15 cellular contexts compared by ENCODE assay signal in genomic region chr7:92823042-92823441, GRCh38. TPM values are rescaled to one million over a fixed set of nuclear protein-coding genes. Genes with fewer than 3 reads are reported as not detected.
DNase-seq lines count a peak whose midpoint lies in the region; ATAC-seq and TF ChIP-seq lines count a peak whose summit lies in the region.
"Had no signal": no experiment of that assay in that cellular context is flagged by ENCODE, and none has a peak within 500 bp of the region (broad histone marks: within the 10 kb centered on the region; RNA-seq: fewer than 3 reads in every experiment).

No MANE protein-coding gene starts in this region.

- no peaks in the 10 kb centered on the region for H3K9me2 ChIP-seq in MM.1S (replicated peaks; ENCODE audit: insufficient read depth, low read length)

- peaks cover 59% of the 10 kb centered on the region for H3K36me3 Mint-ChIP-seq in activated CD4-positive, alpha-beta T cell treated with anti-CD3 and anti-CD28 coated beads, Interleukin-2, amount 10 ng/mL, durations not matched to agents 7 days and 5 days (ENCODE audit: low read depth)
- H3K36me3 Mint-ChIP-seq in Calu3 (ENCODE audit: insufficient read depth, unreplicated experiment) = peaks cover 30% of the 10 kb centered on the region
- peaks cover 23 to 39% of the 10 kb centered on the region in 2 donors for H3K36me3 Mint-ChIP-seq in activated naive CD4-positive, alpha-beta T cell treated with anti-CD3 and anti-CD28 coated beads, Interleukin-2, amount 50 U/mL, for 72 hours

- peak overlapping the region; percentile 15 for H3K27ac Mint-ChIP-seq in activated CD4-positive, alpha-beta T cell treated with anti-CD3 and anti-CD28 coated beads, Interleukin-2, amount 10 ng/mL, durations not matched to agents 7 days and 5 days
- H3K27ac Mint-ChIP-seq in Calu3 (ENCODE audit: unreplicated experiment) = peak overlapping the region; percentile 72
- H3K27ac Mint-ChIP-seq in activated naive CD4-positive, alpha-beta T cell treated with anti-CD3 and anti-CD28 coated beads, Interleukin-2, amount 50 U/mL, for 72 hours = peak overlapping the region; percentile 25 to 53

- BruUV-seq in Calu3 (replicated peaks; lab: Mats Ljungman, UMichigan) = no TSS peak

- intact Hi-C loops in Calu3 (cut with micrococcal nuclease; ENCODE audit: unreplicated experiment) = loop anchor here (10.0 kb wide), 1 partner anchor 78 kb away; no protein-coding TSS in a partner anchor

- POLR2A ChIA-PET in activated CD4-positive, alpha-beta T cell treated with anti-CD3 and anti-CD28 coated beads, Interleukin-2, amount 10 ng/mL, durations not matched to agents 7 days and 5 days (lab: Charles Lee) = interaction anchor here (0.7 kb wide), 1 partner anchor 224 kb away, joined by 5 read pairs; no protein-coding TSS in a partner anchor

- no peak overlapping the region for H2AFZ ChIP-seq in MM.1S (ENCODE audit: low read length)

- no peak overlapping the region for H3K4me3 ChIP-seq in MM.1S (ENCODE audit: low read length)
- H3K4me3 ChIP-seq: HAP-1 had no signal

- no peak for TF ChIP-seq CTCF in Calu3 (IDR thresholded peaks at IDR 0.05; ENCODE audit: unreplicated experiment)
- TF ChIP-seq CTCF in MM.1S (IDR thresholded peaks at IDR 0.05; ENCODE audit: low read length) = no peak

- H3K4me3 Mint-ChIP-seq in activated CD4-positive, alpha-beta T cell treated with anti-CD3 and anti-CD28 coated beads, Interleukin-2, amount 10 ng/mL, durations not matched to agents 7 days and 5 days = no peak overlapping the region
- H3K4me3 Mint-ChIP-seq in Calu3 (ENCODE audit: low read depth, unreplicated experiment) = no peak overlapping the region

- H3K4me2 ChIP-seq in MM.1S (ENCODE audit: low read depth, low read length) = peak overlapping the region; percentile 28; the same call in 1 of the 2 replicates

- H3K4me1 ChIP-seq in MM.1S (ENCODE audit: low read length) = peaks cover 26% of the 10 kb centered on the region

- no peaks in the 10 kb centered on the region for H3F3A ChIP-seq in MM.1S (ENCODE audit: insufficient read depth, low read length)

- no peak overlapping the region for H3K9ac ChIP-seq in MM.1S (ENCODE audit: low read length)

- ATAC-seq in activated naive CD4-positive, alpha-beta T cell treated with anti-CD3 and anti-CD28 coated beads, Interleukin-2, amount 50 U/mL, for 72 hours = peak; percentile 62 to 93

- H4K20me1 ChIP-seq in MM.1S (ENCODE audit: insufficient read depth, low read length) = no peaks in the 10 kb centered on the region

- H3K27ac ChIP-seq in MM.1S (ENCODE audit: low read length) = no peak overlapping the region

- no peak for DNase-seq in activated CD4-positive, alpha-beta T cell treated with anti-CD3 and anti-CD28 coated beads, Interleukin-2, amount 10 ng/mL, durations not matched to agents 7 days and 5 days
- DNase-seq in activated CD4-positive, alpha-beta T cell treated with anti-CD3 and anti-CD28 coated beads for 48 hours = no peak
- DNase-seq in Calu3 (no peak), MM.1S (no peak), NCI-H446 treated with DMSO at 0.1 percent for 48 hours (lab: John Stamatoyannopoulos, UW) (no peak), NCI-H187 treated with DMSO at 0.1 percent for 48 hours (lab: John Stamatoyannopoulos, UW) (no peak)
- DNase-seq in activated naive CD4-positive, alpha-beta T cell treated with anti-CD3 and anti-CD28 coated beads, Interleukin-2, amount 50 U/mL, for 72 hours (ENCODE audit: low spot score in 2 of 2) = no peak
- DNase-seq in stimulated activated naive CD4-positive, alpha-beta T cell (lab: John Stamatoyannopoulos, UW) = no peak
- DNase-seq: C1 segment of cervical spinal cord, Kasumi-1, NCI-H1417, NCI-H2029, NCI-H2171 treated with DMSO at 0.1 percent for 48 hours, NCI-H510A had no signal

- CTCF ChIA-PET in activated CD4-positive, alpha-beta T cell treated with anti-CD3 and anti-CD28 coated beads, Interleukin-2, amount 10 ng/mL, durations not matched to agents 7 days and 5 days (lab: Charles Lee) = interaction anchor here (0.7 to 3.4 kb wide), 5 partner anchors 10 to 177 kb away, joined by 3 to 18 read pairs (median 3); no protein-coding TSS in a partner anchor
- CTCF ChIA-PET in Calu3 (lab: Charles Lee) = interaction anchor here (1.4 kb wide), 1 partner anchor 125 kb away, joined by 5 read pairs; no protein-coding TSS in a partner anchor

- H3K27me3 Mint-ChIP-seq in activated CD4-positive, alpha-beta T cell treated with anti-CD3 and anti-CD28 coated beads, Interleukin-2, amount 10 ng/mL, durations not matched to agents 7 days and 5 days = no peaks in the 10 kb centered on the region
- H3K27me3 Mint-ChIP-seq in Calu3 (ENCODE audit: unreplicated experiment) = no peaks in the 10 kb centered on the region

- H3K9me3 Mint-ChIP-seq in activated CD4-positive, alpha-beta T cell treated with anti-CD3 and anti-CD28 coated beads, Interleukin-2, amount 10 ng/mL, durations not matched to agents 7 days and 5 days = peaks cover 23% of the 10 kb centered on the region
- peaks cover 3% of the 10 kb centered on the region for H3K9me3 Mint-ChIP-seq in Calu3 (ENCODE audit: low read depth, unreplicated experiment)
- H3K9me3 Mint-ChIP-seq in activated naive CD4-positive, alpha-beta T cell treated with anti-CD3 and anti-CD28 coated beads, Interleukin-2, amount 50 U/mL, for 72 hours = peaks cover 0 to 8% of the 10 kb centered on the region in 2 donors

- H3K79me2 ChIP-seq in MM.1S (ENCODE audit: low read length) = peaks cover 100% of the 10 kb centered on the region

- H3K9me3 ChIP-seq in MM.1S (replicated peaks; ENCODE audit: insufficient read depth, low read length) = no peaks in the 10 kb centered on the region
- H3K9me3 ChIP-seq: HAP-1 had no signal

- no peaks in the 10 kb centered on the region for H3K27me3 ChIP-seq in MM.1S (replicated peaks; ENCODE audit: insufficient read depth, low read length)

- H3K36me3 ChIP-seq in MM.1S (replicated peaks; ENCODE audit: insufficient read depth, low read length) = no peaks in the 10 kb centered on the region; the same call in none of the 2 replicates
- H3K36me3 ChIP-seq: HAP-1 had no signal

- H3K4me1 Mint-ChIP-seq in activated CD4-positive, alpha-beta T cell treated with anti-CD3 and anti-CD28 coated beads, Interleukin-2, amount 10 ng/mL, durations not matched to agents 7 days and 5 days = peaks cover 70% of the 10 kb centered on the region
- H3K4me1 Mint-ChIP-seq in Calu3 (ENCODE audit: low read depth, unreplicated experiment) = peaks cover 36% of the 10 kb centered on the region

RNA-seq across cellular contexts. Expression of gene CDK6, which starts 13.3 kb away (rescaled TPM):
- total RNA-seq in activated CD4-positive, alpha-beta T cell treated with anti-CD3 and anti-CD28 coated beads, Interleukin-2, amount 10 ng/mL, durations not matched to agents 7 days and 5 days = 10 to 100 TPM; 84.1 to 95.4 TPM
- 67.7 and 87.9 TPM in 2 replicates for total RNA-seq in Calu3 (2022)
- 100 to 1,000 TPM in 1 of 2 donors, 10 to 100 TPM in 1; 91.6 to 153 TPM for total RNA-seq in activated naive CD4-positive, alpha-beta T cell treated with anti-CD3 and anti-CD28 coated beads, Interleukin-2, amount 50 U/mL, for 72 hours

Comparison
In these comparisons a context has a peak if more than half of its experiments do, and no peak if none do; other contexts are left out.
1. H3K27ac Mint-ChIP-seq: peak in every context shown above with its lines; median percentile 72 in Calu3; 39 in activated naive CD4-positive, alpha-beta T cell treated with anti-CD3 and anti-CD28 coated beads, Interleukin-2, amount 50 U/mL, for 72 hours; 15 in activated CD4-positive, alpha-beta T cell treated with anti-CD3 and anti-CD28 coated beads, Interleukin-2, amount 10 ng/mL, durations not matched to agents 7 days and 5 days.